16 cellular contexts compared by ENCODE assay signal in genomic region chr1:36955016-36955415, GRCh38.
DNase-seq lines count a peak whose midpoint lies in the region; TF ChIP-seq lines count a peak whose summit lies in the region.
"Had no signal": no experiment of that assay in that cellular context is flagged by ENCODE, and none has a peak within 500 bp of the region (broad histone marks: within the 10 kb centered on the region; RNA-seq: fewer than 3 reads in every experiment).

No MANE protein-coding gene starts in this region.

- no peak overlapping the region for H2AK5ac ChIP-seq in H9 (ENCODE audit: insufficient read length, low read length)

- no peak overlapping the region for H2BK120ac ChIP-seq in H9 (ENCODE audit: low read depth, low read length, poor library complexity, severe bottlenecking)

- no peak overlapping the region for H4K91ac ChIP-seq in H9 (ENCODE audit: insufficient read length, low read depth, low read length)

- no peaks in the 10 kb centered on the region for H3K36me3 ChIP-seq in BLaER1 treated with 17β-estradiol and CSF1 and Interleukin-3, amounts not matched to agents 10 nM and 100 nM
- H3K36me3 ChIP-seq in osteoblast (ENCODE audit: insufficient read depth, low read length): no peaks in the 10 kb centered on the region

- H3T11ph ChIP-seq in H9 (ENCODE audit: low read length): no peak overlapping the region

- H3K4me1 ChIP-seq in BLaER1 treated with 17β-estradiol and CSF1 and Interleukin-3, amounts not matched to agents 10 nM and 100 nM: peaks cover 19 to 70% (median 66%) of the 10 kb centered on the region in 10 experiments
- no peaks in the 10 kb centered on the region for H3K4me1 ChIP-seq in H9 (ENCODE audit: insufficient read depth, low read length)
- no peaks in the 10 kb centered on the region for H3K4me1 ChIP-seq in osteoblast (ENCODE audit: insufficient read depth, low read length)
- H3K4me1 ChIP-seq: Caco-2 had no signal

- TF ChIP-seq CTCF in H9 (conservative IDR thresholded peaks at IDR 0.05): no peak
- TF ChIP-seq CTCF in brain (conservative IDR thresholded peaks at IDR 0.05): no peak
- no peak for TF ChIP-seq CTCF in osteoblast (IDR thresholded peaks at IDR 0.05; ENCODE audit: extremely low read depth, low read depth, low read length)

- no peaks in the 10 kb centered on the region for H3K79me1 ChIP-seq in H9 (ENCODE audit: insufficient read depth, low read depth, low read length, poor library complexity, severe bottlenecking)

- H3K36me3 Mint-ChIP-seq in H9 (ENCODE audit: insufficient read depth in 1 of 3, low read depth in 3 of 3) (no peaks in the 10 kb centered on the region), brain (no peaks in the 10 kb centered on the region)
- H3K36me3 Mint-ChIP-seq: CD8-positive, alpha-beta memory T cell; IgD-negative memory B cell had no signal

- H3K9me3 ChIP-seq in BLaER1 treated with 17β-estradiol and CSF1 and Interleukin-3, amounts not matched to agents 10 nM and 100 nM (replicated peaks in 1 of 11): no peaks in the 10 kb centered on the region
- H3K9me3 ChIP-seq in H9 (ENCODE audit: control insufficient read depth, low read depth, low read length): no peaks in the 10 kb centered on the region
- H3K9me3 ChIP-seq in osteoblast (ENCODE audit: low read depth, low read length): no peaks in the 10 kb centered on the region
- H3K9me3 ChIP-seq: Caco-2 had no signal

- H3K27ac Mint-ChIP-seq in H9 (peak overlapping the region in 2 of 3 experiments; percentile 9 to 14; a peak in 1 of 7 replicates), brain (peak overlapping the region in 4 of 5 experiments; percentile 29 to 85 (median 52))
- H3K27ac Mint-ChIP-seq: CD8-positive, alpha-beta memory T cell; HFFc6; IgD-negative memory B cell had no signal

- no peak overlapping the region for H2AFZ ChIP-seq in H9 (ENCODE audit: low read length)
- H2AFZ ChIP-seq in osteoblast (ENCODE audit: low read length): no peak overlapping the region
- H2AFZ ChIP-seq: GM23248 had no signal

- H3K23ac ChIP-seq in H9 (ENCODE audit: insufficient read length, low read depth, low read length): no peak overlapping the region

- H3K27ac ChIP-seq in BLaER1 treated with 17β-estradiol and CSF1 and Interleukin-3, amounts not matched to agents 10 nM and 100 nM: no peak overlapping the region
- H3K27ac ChIP-seq in H9 (ENCODE audit: insufficient read length, low read depth, low read length): no peak overlapping the region
- H3K27ac ChIP-seq in osteoblast (ENCODE audit: low read depth, low read length): no peak overlapping the region
- H3K27ac ChIP-seq: GM23248 had no signal

- H3K4me3 Mint-ChIP-seq in H9 (no peak overlapping the region), brain (no peak overlapping the region)
- H3K4me3 Mint-ChIP-seq: CD8-positive, alpha-beta memory T cell; HFFc6; IgD-negative memory B cell had no signal

- no peak overlapping the region for H2BK5ac ChIP-seq in H9 (ENCODE audit: insufficient read length, low read length)

- H2BK12ac ChIP-seq in H9 (ENCODE audit: insufficient read length, low read depth, low read length): no peak overlapping the region

- H3K27me3 ChIP-seq in BLaER1 treated with 17β-estradiol and CSF1 and Interleukin-3, amounts not matched to agents 10 nM and 100 nM: no peaks in the 10 kb centered on the region
- H3K27me3 ChIP-seq in H9 (ENCODE audit: insufficient read depth, low read length): no peaks in the 10 kb centered on the region
- H3K27me3 ChIP-seq in osteoblast (ENCODE audit: insufficient read depth, low read length): no peaks in the 10 kb centered on the region

- no peak overlapping the region for H2BK20ac ChIP-seq in H9 (ENCODE audit: low read depth, low read length, poor library complexity, severe bottlenecking)

- H3K9ac ChIP-seq in BLaER1 treated with 17β-estradiol and CSF1 and Interleukin-3, amounts not matched to agents 10 nM and 100 nM: no peak overlapping the region
- no peak overlapping the region for H3K9ac ChIP-seq in H9 (ENCODE audit: extremely low read depth, insufficient read length, low read length)
- H3K9ac ChIP-seq: GM23248 had no signal

- no peak overlapping the region for H3K18ac ChIP-seq in H9 (ENCODE audit: insufficient read length, low read depth, low read length)

- no peak overlapping the region for H3K4ac ChIP-seq in H9 (ENCODE audit: low read depth, low read length)

- H4K5ac ChIP-seq in H9 (ENCODE audit: insufficient read length, low read depth, low read length): no peak overlapping the region

- no peak overlapping the region for H3K56ac ChIP-seq in H9 (ENCODE audit: insufficient read length, low read depth, low read length)

- H3K9me3 Mint-ChIP-seq in H9 (no peaks in the 10 kb centered on the region), brain (no peaks in the 10 kb centered on the region)
- H3K9me3 Mint-ChIP-seq: IgD-negative memory B cell had no signal

- no peak overlapping the region for H4K8ac ChIP-seq in H9 (replicated peaks; ENCODE audit: insufficient read length, low read depth, low read length)

- peak overlapping the region in 9 of 11 experiments; percentile 15 to 87 (median 69); a peak in 18 of 22 replicates for H3K4me2 ChIP-seq in BLaER1 treated with 17β-estradiol and CSF1 and Interleukin-3, amounts not matched to agents 10 nM and 100 nM
- H3K4me2 ChIP-seq in H9 (ENCODE audit: insufficient read depth, insufficient read length, low read length): no peak overlapping the region
- no peak overlapping the region for H3K4me2 ChIP-seq in osteoblast (ENCODE audit: insufficient read depth, low read length)

- DNase-seq in H9 (no peak), osteoblast (ENCODE audit: insufficient read length, low spot score, missing footprints) (peak; percentile 19), globus pallidus (ENCODE audit: low spot score) (no peak), mesenteric fat pad (ENCODE audit: low spot score) (no peak), COLO829 (ENCODE audit: low spot score) (no peak)
- DNase-seq: ACHN; AML-193; Caco-2; CD8-positive, alpha-beta memory T cell; GDM1; GM23248; HFFc6; KBM-7 had no signal

- peaks cover 3 to 9% of the 10 kb centered on the region in 2 experiments for H3K4me1 Mint-ChIP-seq in H9
- H3K4me1 Mint-ChIP-seq in brain: peaks cover 57% of the 10 kb centered on the region
- H3K4me1 Mint-ChIP-seq: CD8-positive, alpha-beta memory T cell had no signal

- H2BK15ac ChIP-seq in H9 (ENCODE audit: low read depth, low read length): no peak overlapping the region

- no peaks in the 10 kb centered on the region for H3K23me2 ChIP-seq in H9 (ENCODE audit: insufficient read length, low read depth, low read length, poor library complexity, severe bottlenecking)

- H3K4me3 ChIP-seq in BLaER1 treated with 17β-estradiol and CSF1 and Interleukin-3, amounts not matched to agents 10 nM and 100 nM: no peak overlapping the region
- H3K4me3 ChIP-seq in osteoblast (ENCODE audit: insufficient read depth, low read length): no peak overlapping the region
- H3K4me3 ChIP-seq: GM23248 had no signal

- no peak overlapping the region; the same call in 1 of the 2 replicates for H3K14ac ChIP-seq in H9 (ENCODE audit: insufficient read depth, low read length)

- peaks cover 0 to 15% (median 0%) of the 10 kb centered on the region in 11 experiments; a peak in 4 of 22 replicates for H4K20me1 ChIP-seq in BLaER1 treated with 17β-estradiol and CSF1 and Interleukin-3, amounts not matched to agents 10 nM and 100 nM
- no peaks in the 10 kb centered on the region for H4K20me1 ChIP-seq in H9 (ENCODE audit: control insufficient read depth, insufficient read depth, insufficient read length)
- no peaks in the 10 kb centered on the region for H4K20me1 ChIP-seq in osteoblast (ENCODE audit: insufficient read depth, low read length)

- WGBS in H9 (ENCODE audit: extremely low coverage, insufficient read length, low lambda C conversion rate): no CpG with 5 or more reads among the region's 7 CpGs

- H3K27me3 Mint-ChIP-seq in H9 (ENCODE audit: low read depth): no peaks in the 10 kb centered on the region; the same call in 1 of the 2 replicates
- H3K27me3 Mint-ChIP-seq in brain: peaks cover 5% of the 10 kb centered on the region

- no peaks in the 10 kb centered on the region for H3K79me2 ChIP-seq in H9 (ENCODE audit: insufficient read depth, low read length)
- H3K79me2 ChIP-seq in osteoblast (ENCODE audit: insufficient read depth, low read length): no peaks in the 10 kb centered on the region

Comparison
In these comparisons a context has a peak if more than half of its experiments do, and no peak if none do; other contexts are left out.
1. H3K4me2 ChIP-seq: peak in BLaER1 treated with 17β-estradiol and CSF1 and Interleukin-3, amounts not matched to agents 10 nM and 100 nM (9 of 11); none in H9 (single experiment) and osteoblast (single experiment).